In the genomic region with DNA sequence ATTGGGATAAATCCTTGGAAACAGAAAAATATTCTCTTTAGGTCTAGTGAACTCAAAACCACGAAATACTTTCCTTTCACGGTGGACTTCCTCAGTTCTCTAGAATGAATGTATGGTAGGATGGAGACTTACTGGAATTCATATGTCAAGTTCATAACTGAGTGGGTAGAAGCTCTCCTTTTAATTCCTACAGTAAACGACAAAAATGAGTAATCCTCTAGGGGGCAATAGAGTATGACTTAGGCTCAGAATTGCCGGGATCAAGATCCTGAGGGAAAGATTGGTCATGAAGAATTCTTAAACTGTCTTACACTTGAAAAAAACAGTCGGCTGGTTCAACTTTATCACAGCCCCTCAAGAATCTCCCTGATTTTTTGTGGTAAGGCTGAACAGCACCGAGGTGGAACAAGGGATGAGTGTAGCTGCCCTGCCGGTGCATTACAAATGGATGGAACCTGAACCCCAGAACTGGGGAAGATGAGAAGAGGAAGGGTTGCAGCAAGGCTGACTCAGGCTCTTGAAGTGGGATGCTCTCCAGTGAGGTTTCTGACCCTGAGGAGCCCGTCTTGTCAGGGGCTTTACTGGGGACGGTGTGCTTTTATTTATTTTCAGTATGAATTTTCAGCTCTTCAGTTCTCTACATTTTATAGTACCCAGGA, we compare ENCODE assay signal across 10 cellular contexts. TPM values are rescaled to one million over a fixed set of nuclear protein-coding genes. Genes with fewer than 3 reads are reported as not detected.
DNase-seq lines count a peak whose midpoint lies in the region; ATAC-seq, FAIRE-seq and TF ChIP-seq lines count a peak whose summit lies in the region.
"Had no signal": no experiment of that assay in that cellular context is flagged by ENCODE, and none has a peak within 500 bp of the region (broad histone marks: within the 10 kb centered on the region; RNA-seq: fewer than 3 reads in every experiment).

No MANE protein-coding gene starts in this region.

- POLR2A ChIA-PET in GM12878 (lab: Charles Lee) = no interaction called here

- no peak for ATAC-seq in GM12878
- ATAC-seq in HG03571 (IDR thresholded peaks at IDR 0.05; ENCODE audit: unreplicated experiment) = no peak
- ATAC-seq in GM19397 (IDR thresholded peaks at IDR 0.05; ENCODE audit: unreplicated experiment) = no peak
- no peak for ATAC-seq in GM18498 (IDR thresholded peaks at IDR 0.05; ENCODE audit: unreplicated experiment)

- H3K4me3 ChIP-seq in GM12878 = no peak overlapping the region
- H3K4me3 ChIP-seq in mesendoderm (ENCODE audit: low read length) = no peak overlapping the region
- H3K4me3 ChIP-seq: SJSA1 had no signal

- H3K36me3 ChIP-seq in GM12878 (ENCODE audit: control insufficient read depth in 2 of 2, insufficient read depth in 2 of 2, low read length in 1 of 2) (no peaks in the 10 kb centered on the region), mesendoderm (ENCODE audit: control insufficient read depth, insufficient read depth, low read length) (no peaks in the 10 kb centered on the region)
- H3K36me3 ChIP-seq: SJSA1 had no signal

- no TSS peak for BruUV-seq in GM12878 (replicated peaks; lab: Mats Ljungman, UMichigan)

- H2AFZ ChIP-seq in GM12878 (ENCODE audit: control insufficient read depth, low read depth, low read length) = no peak overlapping the region

- peak; percentile 29 for TF ChIP-seq RAD21 in GM12878 (IDR thresholded peaks at IDR 0.05; ENCODE audit: insufficient read depth, low read depth, low read length)

- H3K18ac ChIP-seq in mesendoderm (ENCODE audit: low read length) = no peak overlapping the region

- 37% methylated on average over 9 of the region's 9 CpGs for WGBS in GM12878 (ENCODE audit: insufficient coverage, insufficient replicate concordance, low lambda C conversion rate, missing lambda C conversion rate)
- no CpG with 5 or more reads among the region's 9 CpGs for WGBS in mesendoderm (ENCODE audit: extremely low coverage, insufficient coverage, low lambda C conversion rate)

- H2BK15ac ChIP-seq in mesendoderm (replicated peaks; ENCODE audit: low read depth) = no peak overlapping the region

- no peak overlapping the region for H2AK5ac ChIP-seq in mesendoderm (ENCODE audit: low read length)

- 0 out of 4 replicates have a peak, but pooled peaks cover 0 to 2% of the 10 kb centered on the region in 2 experiments for H3K27me3 ChIP-seq in GM12878 (replicated peaks in 1 of 2; ENCODE audit: control insufficient read depth in 2 of 2, insufficient read depth in 2 of 2, low read length in 1 of 2)
- no peaks in the 10 kb centered on the region for H3K27me3 ChIP-seq in mesendoderm (ENCODE audit: insufficient read depth, low read length, poor library complexity)
- H3K27me3 ChIP-seq: SJSA1 had no signal

- CTCF ChIA-PET in GM12878 (lab: Yijun Ruan, JAX) = interaction anchor here (0.6 to 1.2 kb wide), 4 partner anchors 10 to 812 kb away, joined by 3 to 4 read pairs (median 4); no protein-coding TSS in a partner anchor

- intact Hi-C loops in GM12878 (cut with micrococcal nuclease; ENCODE audit: unreplicated experiment) = no loop called here

- H3K27ac ChIP-seq in GM12878 (ENCODE audit: control insufficient read depth, insufficient read depth) (no peak overlapping the region), mesendoderm (ENCODE audit: low read depth, low read length) (no peak overlapping the region)

- no peak overlapping the region for H4K8ac ChIP-seq in mesendoderm (ENCODE audit: low read depth, low read length)

- no peak for FAIRE-seq in GM12878 (lab: Jason Lieb, UNC)

- no peak for TF ChIP-seq EP300 in GM12878 (IDR thresholded peaks at IDR 0.05; ENCODE audit: borderline replicate concordance in 1 of 2, control insufficient read depth in 1 of 2, low read depth in 2 of 2, low read length in 2 of 2)

- H3K56ac ChIP-seq in mesendoderm (ENCODE audit: low read length) = no peak overlapping the region

- no peaks in the 10 kb centered on the region for H4K20me1 ChIP-seq in GM12878 (ENCODE audit: control insufficient read depth, insufficient read depth)

- no peaks in the 10 kb centered on the region for H3K4me1 ChIP-seq in GM12878 (ENCODE audit: control insufficient read depth, insufficient read depth, low read length)
- H3K4me1 ChIP-seq in mesendoderm (ENCODE audit: control insufficient read depth, low read depth, low read length) = no peaks in the 10 kb centered on the region

- H2BK5ac ChIP-seq in mesendoderm (ENCODE audit: low read length) = no peak overlapping the region

- no peak overlapping the region for H3K23ac ChIP-seq in mesendoderm (ENCODE audit: low read length)

- SMC1A ChIA-PET in GM12878 (lab: Charles Lee; ENCODE audit: uncharacterized antibody, unreplicated experiment) = no interaction called here

- H2BK120ac ChIP-seq in mesendoderm (ENCODE audit: low read depth, low read length) = no peak overlapping the region

- H3K79me2 ChIP-seq in GM12878 (ENCODE audit: control insufficient read depth, insufficient read depth, low read length) (no peaks in the 10 kb centered on the region), mesendoderm (ENCODE audit: control insufficient read depth, insufficient read depth, low read length) (no peaks in the 10 kb centered on the region)

- in situ Hi-C loops in GM12878 (cut with MboI) = no loop called here

- no peak overlapping the region for H4K5ac ChIP-seq in mesendoderm (ENCODE audit: low read length)

- no peak for TF ChIP-seq POLR2A in GM12878 (IDR thresholded peaks at IDR 0.05; ENCODE audit: low read depth, low read length)

- H3K79me1 ChIP-seq in mesendoderm (ENCODE audit: low read length) = no peaks in the 10 kb centered on the region

- RAD21 ChIA-PET in GM12878 (lab: Charles Lee; ENCODE audit: unreplicated experiment) = interaction anchor here (1.6 kb wide), 1 partner anchor 10 kb away, joined by 3 read pairs; no protein-coding TSS in a partner anchor

- H3K4ac ChIP-seq in mesendoderm (ENCODE audit: low read depth, low read length) = no peak overlapping the region

- no peak overlapping the region for H3K4me2 ChIP-seq in GM12878 (ENCODE audit: control insufficient read depth, insufficient read depth)
- no peak overlapping the region for H3K4me2 ChIP-seq in mesendoderm (ENCODE audit: low read length)

- H3K9ac ChIP-seq in GM12878 (ENCODE audit: control insufficient read depth, insufficient read depth, low read length) = no peak overlapping the region
- no peak overlapping the region for H3K9ac ChIP-seq in mesendoderm (ENCODE audit: low read length)

- peak in 2 of 3 experiments; percentile 16 to 25; a peak in 3 of 6 replicates for TF ChIP-seq CTCF in GM12878 (IDR thresholded peaks at IDR 0.05 in 2 of 3, conservative IDR thresholded peaks at IDR 0.05 in 1 of 3; ENCODE audit: control insufficient read depth in 2 of 3, extremely low read depth in 1 of 3, insufficient read depth in 1 of 3, low read depth in 3 of 3, low read length in 3 of 3)

- H3K9me3 ChIP-seq in GM12878 (replicated peaks; ENCODE audit: control insufficient read depth, insufficient read depth, low read length) = no peaks in the 10 kb centered on the region
- H3K9me3 ChIP-seq: SJSA1 had no signal

- peak; percentile 10 for DNase-seq in COR-L47 (lab: John Stamatoyannopoulos, UW)
- peak; percentile 78 for DNase-seq in LHCN-M2 (ENCODE audit: low read depth)
- DNase-seq in GM12878 (ENCODE audit: low read depth, low spot score) = no peak
- peak; percentile 64 for DNase-seq in mesendoderm
- no peak for DNase-seq in NCI-H774 (lab: John Stamatoyannopoulos, UW)
- DNase-seq: stimulated activated CD4-positive, alpha-beta T cell treated with anti-CD3 and anti-CD28 coated beads, Interleukin-2, amount 100 ng/mL, for 24 hours had no signal

RNA-seq across cellular contexts. Expression of a gene that starts 14.0 kb away (rescaled TPM):
- total RNA-seq in LHCN-M2 (2014; rRNA removed) = 19.5 and 26.4 TPM in 2 replicates
- 46.4 TPM for polyA plus RNA-seq in LHCN-M2 (2012)
- not detected in 2 replicates for total RNA-seq in GM12878 (2013; cell fraction: nucleolus; rRNA removed)
- total RNA-seq in GM12878 (2014; rRNA removed) = 0.06 and 0.11 TPM in 2 replicates
- 0.13 and 0.14 TPM in 2 replicates for total RNA-seq in GM12878 (2014; rRNA removed; fragmentation: Illumina TruSeq; extraction: Trizol)
- 0.37 and 0.69 TPM in 2 replicates for total RNA-seq in GM12878 (2021)
- polyA plus RNA-seq in GM12878 (2011; ENCODE audit: low read depth) = 0.21 TPM
- not detected in 2 replicates for polyA plus RNA-seq in GM12878 (2011; rRNA removed)
- not detected in 2 replicates for polyA plus RNA-seq in GM12878 (2011; cell fraction: cytosol; rRNA removed)
- 0.09 TPM in 1 of 2 replicates, not detected in the other for polyA plus RNA-seq in GM12878 (2011; cell fraction: nucleus; rRNA removed)
- polyA plus RNA-seq in GM12878 (2012) = 0.19 and 0.31 TPM in 2 replicates
- 0.03 TPM in 1 of 2 replicates, not detected in the other for polyA plus RNA-seq in GM12878 (2014; fragmentation: Illumina TruSeq; extraction: Trizol)
- polyA plus RNA-seq in GM12878 (2014; fragmentation: Nextera tagmentation; extraction: Ambion mirVana) = under 1 TPM; 0.05 to 0.07 TPM
- polyA plus RNA-seq in GM12878 (2014; rRNA removed) = 0.03 and 0.05 TPM in 2 replicates
- under 1 TPM; 0.34 to 0.47 TPM for polyA plus RNA-seq in GM12878 (2016; fragmentation: Nextera tagmentation; extraction: Ambion mirVana)
- not detected in 2 replicates for polyA minus RNA-seq in GM12878 (2011; rRNA and poly(A)+ RNA removed)
- polyA minus RNA-seq in GM12878 (2011; cell fraction: cytosol; rRNA and poly(A)+ RNA removed) = not detected in 2 replicates
- not detected in 2 replicates for polyA minus RNA-seq in GM12878 (2011; cell fraction: nucleus; rRNA and poly(A)+ RNA removed)
- 0.77 TPM for polyA plus RNA-seq in mesendoderm (2013, experiment 1 of 2)
- polyA plus RNA-seq in mesendoderm (2013, experiment 2 of 2) = 0.87 TPM

RNA-seq across cellular contexts. Expression of a gene that starts 37.3 kb away (rescaled TPM):
- total RNA-seq in LHCN-M2 (2014; rRNA removed) (0.40 TPM in 1 of 2 replicates, not detected in the other), GM12878 (2014; rRNA removed) (0.06 TPM in 1 of 2 replicates, not detected in the other), GM12878 (2014; rRNA removed; fragmentation: Illumina TruSeq; extraction: Trizol) (0.09 TPM in 1 of 2 replicates, not detected in the other), GM12878 (2021) (not detected in 2 replicates)
- 0.33 TPM for polyA plus RNA-seq in LHCN-M2 (2012)
- 1.0 and 1.3 TPM in 2 replicates for total RNA-seq in GM12878 (2013; cell fraction: nucleolus; rRNA removed)
- polyA plus RNA-seq in GM12878 (2011; ENCODE audit: low read depth) = not detected
- polyA plus RNA-seq in GM12878 (2011; rRNA removed) (0.14 and 0.15 TPM in 2 replicates), GM12878 (2014; fragmentation: Illumina TruSeq; extraction: Trizol) (0.10 TPM in 1 of 2 replicates, not detected in the other), GM12878 (2014; fragmentation: Nextera tagmentation; extraction: Ambion mirVana) (under 1 TPM; 0.11 to 0.13 TPM), GM12878 (2014; rRNA removed) (0.05 and 0.97 TPM in 2 replicates), GM12878 (2016; fragmentation: Nextera tagmentation; extraction: Ambion mirVana) (under 1 TPM in 1 of 2 experiments, not detected in 1; 0.14 TPM)
- polyA plus RNA-seq in GM12878 (2011; cell fraction: cytosol; rRNA removed) = 0.06 and 0.12 TPM in 2 replicates
- polyA plus RNA-seq in GM12878 (2011; cell fraction: nucleus; rRNA removed) = 0.26 and 0.31 TPM in 2 replicates
- polyA plus RNA-seq in GM12878 (2012) = not detected in 2 replicates
- 0.10 and 0.15 TPM in 2 replicates for polyA minus RNA-seq in GM12878 (2011; rRNA and poly(A)+ RNA removed)
- polyA minus RNA-seq in GM12878 (2011; cell fraction: cytosol; rRNA and poly(A)+ RNA removed) = not detected in 2 replicates
- 0.36 and 0.57 TPM in 2 replicates for polyA minus RNA-seq in GM12878 (2011; cell fraction: nucleus; rRNA and poly(A)+ RNA removed)
- 0.08 TPM for polyA plus RNA-seq in mesendoderm (2013, experiment 1 of 2)
- 0.04 TPM for polyA plus RNA-seq in mesendoderm (2013, experiment 2 of 2)
- total RNA-seq: SJSA1 had no signal

Comparison
In these comparisons a context has a peak if more than half of its experiments do, and no peak if none do; other contexts are left out.
1. DNase-seq: peak in COR-L47 (single experiment), LHCN-M2 (single experiment) and mesendoderm (single experiment); none in GM12878 (single experiment) and NCI-H774 (single experiment).
2. RNA of a gene that starts 14.0 kb away (total RNA-seq): 19.5 to 26.4 TPM in LHCN-M2; 0.06 to 0.69 TPM in GM12878; every median in the first group is over 10 times any median in the second.